Comparison of ENCODE assay signal across 23 cellular contexts in genomic region chr12:99745106-99745505, GRCh38.
"Had no signal": no experiment of that assay in that cellular context is flagged by ENCODE, and none has a peak within 500 bp of the region (broad histone marks: within the 10 kb centered on the region; RNA-seq: fewer than 3 reads in every experiment).

No MANE protein-coding gene starts in this region.

- H3K4me2 ChIP-seq: SK-N-SH had no signal

- H3K27ac ChIP-seq: HL-60, RWPE1 had no signal

- H3K36me3 Mint-ChIP-seq: T-cell had no signal

- H3K9me2 ChIP-seq: SK-N-SH had no signal

- H3K9me3 ChIP-seq: SK-N-SH had no signal

- H3K4me1 Mint-ChIP-seq: T-cell had no signal

- ATAC-seq: Panc1, PC-3, T-cell had no signal

- H3K27ac Mint-ChIP-seq: T-cell had no signal

- H3K27me3 Mint-ChIP-seq: T-cell had no signal

- DNase-seq: KG1, MM.1S, NCI-H1092, NCI-H1105 treated with DMSO at 0.1 percent for 48 hours, NCI-H1417 treated with DMSO at 0.1 percent for 48 hours, NCI-H187, NCI-H2029, NCI-H2081 treated with DMSO at 0.1 percent for 48 hours, NCI-H2171, NCI-H226, NCI-H446, NCI-H510A, NCI-H524 treated with DMSO at 0.1 percent for 48 hours, NCI-H69, NCI-H774, PC-3, SHP77, SK-N-SH, SW 1271, T-cell had no signal

- H3K9ac ChIP-seq: SK-N-SH had no signal

- H3K4me3 Mint-ChIP-seq: T-cell had no signal
